In genomic region chr10:81873932-81874816, GRCh38 we compare ENCODE assay signal across 10 cellular contexts. TPM values are rescaled to one million over a fixed set of nuclear protein-coding genes. Genes with fewer than 3 reads are reported as not detected.
A peak's percentile ranks its signal among the peaks of the same experiment; 100 is the strongest.
DNase-seq lines count a peak whose midpoint lies in the region; ATAC-seq and TF ChIP-seq lines count a peak whose summit lies in the region.
"Had no signal": no experiment of that assay in that cellular context is flagged by ENCODE, and none has a peak within 500 bp of the region (broad histone marks: within the 10 kb centered on the region; RNA-seq: fewer than 3 reads in every experiment).

No MANE protein-coding gene starts in this region.

- peaks cover 53% of the 10 kb centered on the region for H3K4me1 Mint-ChIP-seq in WTC11
- H3K4me1 Mint-ChIP-seq in osteocyte (ENCODE audit: unreplicated experiment), result peaks cover 3% of the 10 kb centered on the region

- peak overlapping the region; percentile 66 for H3K4me3 Mint-ChIP-seq in WTC11
- no peak overlapping the region for H3K4me3 Mint-ChIP-seq in osteocyte (ENCODE audit: unreplicated experiment)
- H3K4me3 Mint-ChIP-seq: natural killer cell treated with Interleukin-12 subunit alpha and Interleukin-12 subunit beta and Interleukin-15 and Interleukin-18, amount 100 ng/mL, for 72 hours had no signal

- peak; percentile 53 for DNase-seq in activated CD8-positive, alpha-beta memory T cell treated with anti-CD3 and anti-CD28 coated beads, Interleukin-2, amount 50 U/mL, for 48 hours
- DNase-seq in activated CD8-positive, alpha-beta memory T cell treated with anti-CD3 and anti-CD28 coated beads, Interleukin-2, amount 50 U/mL, for 4 hours, result no peak
- DNase-seq in WTC11 (ENCODE audit: low spot score) (peak; percentile 89), heart right ventricle (peak; percentile 25 to 46), osteocyte (ENCODE audit: extremely low spot score, unreplicated experiment) (no peak)

- H3K9me3 Mint-ChIP-seq in WTC11 (no peaks in the 10 kb centered on the region), osteocyte (ENCODE audit: unreplicated experiment) (no peaks in the 10 kb centered on the region)
- H3K9me3 Mint-ChIP-seq: natural killer cell treated with Interleukin-12 subunit alpha and Interleukin-12 subunit beta and Interleukin-15 and Interleukin-18, amount 100 ng/mL, for 72 hours had no signal

- POLR2A ChIA-PET in WTC11 (lab: Charles Lee), result interaction anchor here (0.5 kb wide), 1 partner anchor 1466 kb away, joined by 3 read pairs; no protein-coding TSS in a partner anchor

- H3K27me3 ChIP-seq in heart right ventricle (peaks cover 11 to 75% (median 59%) of the 10 kb centered on the region in 7 donors), rectal smooth muscle tissue (ENCODE audit: control insufficient read depth, insufficient read depth, low read length) (peaks cover 11% of the 10 kb centered on the region)

- no peaks in the 10 kb centered on the region for H3K36me3 ChIP-seq in heart right ventricle
- H3K36me3 ChIP-seq in rectal smooth muscle tissue (ENCODE audit: control insufficient read depth, insufficient read depth, low read length), result no peaks in the 10 kb centered on the region

- H3K4me1 ChIP-seq in heart right ventricle, result peaks cover 4 to 23% (median 11%) of the 10 kb centered on the region in 9 donors
- no peaks in the 10 kb centered on the region for H3K4me1 ChIP-seq in rectal smooth muscle tissue (ENCODE audit: control insufficient read depth, insufficient read depth, low read length)

- H3K27me3 Mint-ChIP-seq in WTC11 (ENCODE audit: low read depth) (peaks cover 44% of the 10 kb centered on the region), osteocyte (ENCODE audit: unreplicated experiment) (peaks cover 54% of the 10 kb centered on the region)

- CTCF ChIA-PET in WTC11 (lab: Charles Lee), result no interaction called here

- intact Hi-C loops in heart right ventricle (cut with DNase I), result no loop called here

- ATAC-seq in WTC11 (peak; percentile 84), heart right ventricle (peak in 7 of 8 donors; percentile 49 to 85 (median 71)), GM21381 (IDR thresholded peaks at IDR 0.05; ENCODE audit: unreplicated experiment) (no peak), HG03460 (IDR thresholded peaks at IDR 0.05; ENCODE audit: unreplicated experiment) (no peak)

- TF ChIP-seq CTCF in WTC11 (IDR thresholded peaks at IDR 0.05) (no peak), heart right ventricle (IDR thresholded peaks at IDR 0.05) (no peak), osteocyte (IDR thresholded peaks at IDR 0.05) (no peak)

- H3K9ac ChIP-seq in rectal smooth muscle tissue (ENCODE audit: low read length), result no peak overlapping the region

- H3K27ac ChIP-seq in heart right ventricle (no peak overlapping the region), rectal smooth muscle tissue (ENCODE audit: low read depth, low read length) (no peak overlapping the region)

- H3K36me3 Mint-ChIP-seq in WTC11 (no peaks in the 10 kb centered on the region), osteocyte (ENCODE audit: unreplicated experiment) (no peaks in the 10 kb centered on the region)

- H3K27ac Mint-ChIP-seq in WTC11, result no peak overlapping the region
- no peak overlapping the region for H3K27ac Mint-ChIP-seq in osteocyte (ENCODE audit: unreplicated experiment)
- H3K27ac Mint-ChIP-seq: natural killer cell treated with Interleukin-12 subunit alpha and Interleukin-12 subunit beta and Interleukin-15 and Interleukin-18, amount 100 ng/mL, for 72 hours had no signal

- no peaks in the 10 kb centered on the region for H3K9me3 ChIP-seq in heart right ventricle

- 0 to 1% methylated on average over 80 of the region's 80 CpGs for whole genome bisulfite sequencing in heart right ventricle, 2 donors

- H3K4me3 ChIP-seq in heart right ventricle, result peak overlapping the region in 8 of 10 donors; percentile 24 to 50 (median 44)
- peak overlapping the region; percentile 44 for H3K4me3 ChIP-seq in rectal smooth muscle tissue (ENCODE audit: low read length)

TF ChIP-seq in WTC11, 78 proteins besides CTCF, POLR2A, EP300 and RAD21 (continues in another document):
- TF ChIP-seq, protein P1, sequence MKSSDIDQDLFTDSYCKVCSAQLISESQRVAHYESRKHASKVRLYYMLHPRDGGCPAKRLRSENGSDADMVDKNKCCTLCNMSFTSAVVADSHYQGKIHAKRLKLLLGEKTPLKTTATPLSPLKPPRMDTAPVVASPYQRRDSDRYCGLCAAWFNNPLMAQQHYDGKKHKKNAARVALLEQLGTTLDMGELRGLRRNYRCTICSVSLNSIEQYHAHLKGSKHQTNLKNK (CRISPR knock-in tag; IDR thresholded peaks at IDR 0.05), result no peak
- TF ChIP-seq HMGXB4 (CRISPR knock-in tag; IDR thresholded peaks at IDR 0.05), result peak; percentile 86; the same call in 1 of the 2 replicates
- 0 out of 2 replicates have a peak, but pooled peaks have one; percentile 11 for TF ChIP-seq FOXK1 (CRISPR knock-in tag; IDR thresholded peaks at IDR 0.05)
- TF ChIP-seq ETV6 (CRISPR knock-in tag; IDR thresholded peaks at IDR 0.05), result no peak
- TF ChIP-seq TCF7 (CRISPR knock-in tag; IDR thresholded peaks at IDR 0.05; ENCODE audit: low read depth), result 0 out of 2 replicates have a peak, but pooled peaks have one; percentile 57
- TF ChIP-seq FOXP1 (CRISPR knock-in tag; IDR thresholded peaks at IDR 0.05; ENCODE audit: borderline replicate concordance), result peak; percentile 57; the same call in 1 of the 2 replicates
- TF ChIP-seq ZNF138 (CRISPR knock-in tag; conservative IDR thresholded peaks at IDR 0.05), result no peak
- 0 out of 2 replicates have a peak, but pooled peaks have one; percentile 45 for TF ChIP-seq FOXP4 (CRISPR knock-in tag; IDR thresholded peaks at IDR 0.05)
- TF ChIP-seq NFYB (CRISPR knock-in tag; conservative IDR thresholded peaks at IDR 0.05; ENCODE audit: low read depth), result peak; percentile 63
- no peak for TF ChIP-seq ZNF423 (CRISPR knock-in tag; IDR thresholded peaks at IDR 0.05)
- no peak for TF ChIP-seq ZNF232 (CRISPR knock-in tag; IDR thresholded peaks at IDR 0.05)
- TF ChIP-seq E2F5 (CRISPR knock-in tag; IDR thresholded peaks at IDR 0.05), result 0 out of 2 replicates have a peak, but pooled peaks have one; percentile 61
- TF ChIP-seq ZNF396 (CRISPR knock-in tag; IDR thresholded peaks at IDR 0.05; ENCODE audit: borderline replicate concordance), result no peak
- TF ChIP-seq E2F1 (CRISPR knock-in tag; IDR thresholded peaks at IDR 0.05), result no peak

RNA-seq across cellular contexts. Expression of gene NRG3, which starts 0.8 kb away (rescaled TPM):
- total RNA-seq in WTC11 (2021) (7.0 to 8.4 TPM (median 7.3 TPM) in 3 replicates), heart right ventricle (under 1 TPM in 6 of 10 donors, not detected in 4; 0.09 to 0.73 (median 0.17) TPM), osteocyte (not detected in 2 replicates)
- under 1 TPM in 1 of 2 donors, not detected in 1; 0.03 TPM for polyA plus RNA-seq in heart right ventricle
- total RNA-seq: natural killer cell treated with Interleukin-12 subunit alpha and Interleukin-12 subunit beta and Interleukin-15 and Interleukin-18, amount 100 ng/mL, for 72 hours; RPMI7951 had no signal

Comparison
In these comparisons a context has a peak if more than half of its experiments do, and no peak if none do; other contexts are left out.
1. DNase-seq: peak in activated CD8-positive, alpha-beta memory T cell treated with anti-CD3 and anti-CD28 coated beads, Interleukin-2, amount 50 U/mL, for 48 hours (single experiment), WTC11 (single experiment) and heart right ventricle (2 of 2); none in activated CD8-positive, alpha-beta memory T cell treated with anti-CD3 and anti-CD28 coated beads, Interleukin-2, amount 50 U/mL, for 4 hours (single experiment) and osteocyte (single experiment).
2. ATAC-seq: peak in WTC11 (single experiment) and heart right ventricle (7 of 8); none in GM21381 (single experiment) and HG03460 (single experiment).